ENCODE assay signal across 8 cellular contexts in genomic region chr7:122528879-122529481, GRCh38.
DNase-seq lines count a peak whose midpoint lies in the region; ATAC-seq, FAIRE-seq and TF ChIP-seq lines count a peak whose summit lies in the region.

No MANE protein-coding gene starts in this region.

- no TSS peak for BruUV-seq in HCT116 (replicated peaks; lab: Mats Ljungman, UMichigan)

- no peak overlapping the region for H3K4me2 ChIP-seq in HCT116 (ENCODE audit: low read length)
- H3K4me2 ChIP-seq in H1 (ENCODE audit: insufficient read depth in 1 of 2, low read depth in 2 of 2, low read length in 2 of 2), result no peak overlapping the region
- no peak overlapping the region for H3K4me2 ChIP-seq in neuronal stem cell (ENCODE audit: insufficient read depth, low read length, poor library complexity, severe bottlenecking)

- RAD21 ChIA-PET in HCT116 (lab: Charles Lee; ENCODE audit: low non-redundant PET in 1 of 2, low total read pairs in 2 of 2, uncharacterized antibody in 2 of 2, unreplicated experiment in 2 of 2), result no interaction called here

- H3K56ac ChIP-seq in H1 (replicated peaks; ENCODE audit: insufficient read length, low read depth, low read length), result no peak overlapping the region

- H3K9ac ChIP-seq in HCT116 (ENCODE audit: low read length) (no peak overlapping the region), H1 (replicated peaks in 1 of 4; ENCODE audit: extremely low read depth in 1 of 4, low read depth in 3 of 4, low read length in 3 of 4) (no peak overlapping the region), neuronal stem cell (ENCODE audit: low read depth, low read length, poor library complexity) (no peak overlapping the region)

- H4K20me1 ChIP-seq in HCT116 (ENCODE audit: insufficient read depth) (no peaks in the 10 kb centered on the region), H1 (replicated peaks in 1 of 2; ENCODE audit: control insufficient read depth in 1 of 2, insufficient read depth in 2 of 2, low read length in 2 of 2) (no peaks in the 10 kb centered on the region)

- H3K23ac ChIP-seq in H1 (ENCODE audit: insufficient read length) (no peak overlapping the region), neuronal stem cell (ENCODE audit: low read depth, low read length, poor library complexity) (no peak overlapping the region)

- H2BK15ac ChIP-seq in H1 (ENCODE audit: low read length) (no peak overlapping the region), neuronal stem cell (ENCODE audit: low read length) (no peak overlapping the region)

- H2BK12ac ChIP-seq in H1 (ENCODE audit: low read depth, low read length) (no peak overlapping the region), neuronal stem cell (ENCODE audit: low read length) (no peak overlapping the region)

- 55% methylated on average over 3 of the region's 3 CpGs; no CpG with 5 or more reads in 1 of the 2 experiments for WGBS in H1 (ENCODE audit: extremely low coverage in 1 of 2, insufficient coverage in 1 of 2, insufficient read length in 1 of 2, insufficient replicate concordance in 2 of 2, low coverage in 1 of 2, low lambda C conversion rate in 2 of 2, missing lambda C conversion rate in 1 of 2), 2 experiments
- WGBS in neuronal stem cell (ENCODE audit: extremely low coverage in 2 of 2, insufficient read length in 2 of 2, insufficient replicate concordance in 1 of 2), 2 donors, result no CpG with 5 or more reads among the region's 3 CpGs

- H3K9me2 ChIP-seq in HCT116 (ENCODE audit: insufficient read depth), result no peaks in the 10 kb centered on the region

- H3K4me3 ChIP-seq in HCT116 (replicated peaks in 1 of 2; ENCODE audit: low read depth in 1 of 2, low read length in 2 of 2) (no peak overlapping the region), H1 (ENCODE audit: extremely low read depth in 1 of 4, insufficient read depth in 2 of 4, low read depth in 3 of 4, low read length in 4 of 4) (no peak overlapping the region), neuronal stem cell (ENCODE audit: low read length in 2 of 2) (no peak overlapping the region)

- H3K9me3 ChIP-seq in HCT116 (ENCODE audit: control insufficient read depth in 1 of 2, insufficient read depth in 1 of 2, low read depth in 1 of 2, low read length in 2 of 2) (no peaks in the 10 kb centered on the region), H1 (ENCODE audit: insufficient read depth in 2 of 2, low read depth in 1 of 2, low read length in 1 of 2) (no peaks in the 10 kb centered on the region), neuronal stem cell (replicated peaks in 1 of 2; ENCODE audit: control insufficient read depth in 2 of 2, insufficient read depth in 1 of 2, low read depth in 1 of 2, low read length in 2 of 2) (no peaks in the 10 kb centered on the region)

- peak; percentile 61 for DNase-seq in Ammon's horn (ENCODE audit: low spot score)
- DNase-seq in HCT116 (ENCODE audit: low read depth, low spot score), result peak; percentile 39
- DNase-seq in NCI-H82 (lab: John Stamatoyannopoulos, UW), result peak; percentile 81
- no peak for DNase-seq in H1 (ENCODE audit: low read depth in 1 of 2, low spot score in 2 of 2)
- peak; percentile 39 for DNase-seq in neuronal stem cell (ENCODE audit: low spot score)
- DNase-seq in stimulated activated CD4-positive, alpha-beta T cell treated with anti-CD3 and anti-CD28 coated beads, Interleukin-15, amount 100 ng/mL, for 24 hours, result no peak
- no peak for DNase-seq in COLO668 (lab: John Stamatoyannopoulos, UW; ENCODE audit: unreplicated experiment)
- no peak for DNase-seq in NCI-H128 (lab: John Stamatoyannopoulos, UW; ENCODE audit: unreplicated experiment)

- H3K4ac ChIP-seq in H1 (replicated peaks; ENCODE audit: insufficient read length, low read depth, low read length), result no peak overlapping the region
- no peak overlapping the region for H3K4ac ChIP-seq in neuronal stem cell (ENCODE audit: low read length)

- no peak overlapping the region for H3K14ac ChIP-seq in H1 (ENCODE audit: insufficient read length)
- no peak overlapping the region for H3K14ac ChIP-seq in neuronal stem cell (ENCODE audit: low read length)

- POLR2A ChIA-PET in HCT116 (lab: Charles Lee), result no interaction called here
- POLR2A ChIA-PET in H1 (lab: Charles Lee; ENCODE audit: partially characterized antibody), result interaction anchor here (1.1 kb wide), 1 partner anchor 392 kb away, joined by 3 read pairs; no protein-coding TSS in a partner anchor

- no peak for TF ChIP-seq EP300 in H1 (IDR thresholded peaks at IDR 0.05; ENCODE audit: borderline replicate concordance in 1 of 2, low read depth in 2 of 2, low read length in 2 of 2)

- no peak overlapping the region for H2BK120ac ChIP-seq in H1 (replicated peaks; ENCODE audit: low read depth, low read length)
- H2BK120ac ChIP-seq in neuronal stem cell (ENCODE audit: low read depth, low read length), result no peak overlapping the region

- no peak overlapping the region for H3K27ac ChIP-seq in HCT116 (ENCODE audit: low read depth, low read length)
- no peak overlapping the region for H3K27ac ChIP-seq in H1 (ENCODE audit: low read depth, low read length)
- no peak overlapping the region for H3K27ac ChIP-seq in neuronal stem cell (replicated peaks; ENCODE audit: low read length)

- no peaks in the 10 kb centered on the region for H3K36me3 ChIP-seq in HCT116 (ENCODE audit: control insufficient read depth in 1 of 2, insufficient read depth in 2 of 2, low read length in 2 of 2)
- H3K36me3 ChIP-seq in H1 (ENCODE audit: control insufficient read depth in 2 of 4, insufficient read depth in 4 of 4, low read length in 3 of 4), result no peaks in the 10 kb centered on the region
- H3K36me3 ChIP-seq in neuronal stem cell (replicated peaks in 1 of 2; ENCODE audit: control insufficient read depth in 2 of 2, insufficient read depth in 2 of 2, low read length in 2 of 2), result no peaks in the 10 kb centered on the region

- H4K8ac ChIP-seq in H1 (ENCODE audit: extremely low read depth, insufficient read depth, low read length), result no peak overlapping the region
- no peak overlapping the region for H4K8ac ChIP-seq in neuronal stem cell (ENCODE audit: low read depth, low read length)

- CTCF ChIA-PET in HCT116 (lab: Charles Lee) (interaction anchor here (1.1 to 2.9 kb wide), 3 partner anchors 9 to 309 kb away, joined by 3 to 23 read pairs (median 11); no protein-coding TSS in a partner anchor), H1 (lab: Charles Lee; ENCODE audit: partially characterized antibody) (interaction anchor here (0.6 to 8.3 kb wide), 26 partner anchors 15 to 373 kb away, joined by 3 to 88 read pairs (median 4); no protein-coding TSS in a partner anchor)

- H2AK5ac ChIP-seq in H1 (ENCODE audit: low read depth, low read length) (no peak overlapping the region), neuronal stem cell (ENCODE audit: low read depth, low read length) (no peak overlapping the region)

- ATAC-seq in HCT116, result no peak

- H3K79me2 ChIP-seq in HCT116 (ENCODE audit: insufficient read depth, low read length), result no peaks in the 10 kb centered on the region
- no peaks in the 10 kb centered on the region for H3K79me2 ChIP-seq in H1 (ENCODE audit: control insufficient read depth in 1 of 2, insufficient read depth in 2 of 2, low read length in 2 of 2)

- no peaks in the 10 kb centered on the region; the same call in 1 of the 2 replicates for H3K23me2 ChIP-seq in H1 (ENCODE audit: low read depth, low read length)

- no peak overlapping the region for H2AFZ ChIP-seq in HCT116 (ENCODE audit: low read depth, low read length, poor library complexity, severe bottlenecking)
- H2AFZ ChIP-seq in H1 (ENCODE audit: low read length), result no peak overlapping the region
- no peak overlapping the region for H2AFZ ChIP-seq in neuronal stem cell (ENCODE audit: low read length)

- no peak overlapping the region for H4K5ac ChIP-seq in H1 (ENCODE audit: insufficient read length, low read depth, low read length)

- H3K18ac ChIP-seq in H1 (ENCODE audit: extremely low read depth, low read length), result no peak overlapping the region
- H3K18ac ChIP-seq in neuronal stem cell (ENCODE audit: low read length), result no peak overlapping the region

- intact Hi-C loops in HCT116 (cut with micrococcal nuclease), result loop anchor here (1.0 kb wide), 3 partner anchors 310 to 515 kb away; no protein-coding TSS in a partner anchor

- TF ChIP-seq CTCF in HCT116 (IDR thresholded peaks at IDR 0.05 in 2 of 3, conservative IDR thresholded peaks at IDR 0.05 in 1 of 3; ENCODE audit: borderline replicate concordance in 1 of 3, insufficient read depth in 1 of 3, low read depth in 2 of 3, low read length in 2 of 3), result peak; percentile 28 to 64 (median 60); a peak in 5 of 6 replicates
- TF ChIP-seq CTCF in H1 (IDR thresholded peaks at IDR 0.05; ENCODE audit: control extremely low read depth in 1 of 3, insufficient read depth in 1 of 3, low read depth in 1 of 3, low read length in 3 of 3), result peak in 2 of 3 experiments; percentile 21 to 23; a peak in 2 of 4 replicates

- no peaks in the 10 kb centered on the region for H3K4me1 ChIP-seq in HCT116 (ENCODE audit: control insufficient read depth in 1 of 2, insufficient read depth in 2 of 2, low read length in 2 of 2)
- no peaks in the 10 kb centered on the region for H3K4me1 ChIP-seq in H1 (replicated peaks in 1 of 4; ENCODE audit: control insufficient read depth in 3 of 4, insufficient read depth in 4 of 4, low read length in 3 of 4)
- H3K4me1 ChIP-seq in neuronal stem cell (ENCODE audit: control insufficient read depth in 2 of 2, insufficient read depth in 1 of 2, low read depth in 1 of 2, low read length in 2 of 2), result peaks cover 1 to 6% of the 10 kb centered on the region in 2 donors

- no peak for TF ChIP-seq POLR2A in HCT116 (IDR thresholded peaks at IDR 0.05; ENCODE audit: borderline replicate concordance, extremely low read depth, insufficient read depth, insufficient read length)
- no peak for TF ChIP-seq POLR2A in H1 (IDR thresholded peaks at IDR 0.05; ENCODE audit: control extremely low read depth in 1 of 2, low read depth in 2 of 2, low read length in 2 of 2)

- H2BK5ac ChIP-seq in H1 (ENCODE audit: low read depth, low read length) (no peak overlapping the region), neuronal stem cell (ENCODE audit: low read length) (no peak overlapping the region)

- no peaks in the 10 kb centered on the region for H3K27me3 ChIP-seq in HCT116 (ENCODE audit: insufficient read depth, low read length)
- H3K27me3 ChIP-seq in H1 (replicated peaks in 1 of 4; ENCODE audit: control insufficient read depth in 3 of 4, extremely low read depth in 1 of 4, insufficient read depth in 3 of 4, low read length in 3 of 4), result no peaks in the 10 kb centered on the region
- H3K27me3 ChIP-seq in neuronal stem cell (ENCODE audit: control insufficient read depth in 3 of 3, insufficient read depth in 3 of 3, low read depth in 1 of 3, low read length in 3 of 3), result no peaks in the 10 kb centered on the region

- H4K91ac ChIP-seq in H1 (replicated peaks; ENCODE audit: insufficient read length, low read length), result no peak overlapping the region
- H4K91ac ChIP-seq in neuronal stem cell (ENCODE audit: low read depth, low read length, poor library complexity), result no peak overlapping the region

- TF ChIP-seq RAD21 in HCT116 (IDR thresholded peaks at IDR 0.05; ENCODE audit: low read depth) (peak; percentile 72), H1 (IDR thresholded peaks at IDR 0.05 in 1 of 2, conservative IDR thresholded peaks at IDR 0.05 in 1 of 2; ENCODE audit: low read depth in 2 of 2, low read length in 2 of 2) (peak; percentile 52 to 71)

- H3K79me1 ChIP-seq in H1 (ENCODE audit: low read depth, low read length) (no peaks in the 10 kb centered on the region), neuronal stem cell (ENCODE audit: low read depth, low read length) (no peaks in the 10 kb centered on the region)

- H2BK20ac ChIP-seq in H1 (ENCODE audit: low read length), result no peak overlapping the region

- no peak for FAIRE-seq in H1 (lab: Jason Lieb, UNC)

Comparison
In these comparisons a context has a peak if more than half of its experiments do, and no peak if none do; other contexts are left out.
1. DNase-seq: peak in Ammon's horn (single experiment), HCT116 (single experiment), NCI-H82 (single experiment) and neuronal stem cell (single experiment); none in H1 (0 of 2), stimulated activated CD4-positive, alpha-beta T cell treated with anti-CD3 and anti-CD28 coated beads, Interleukin-15, amount 100 ng/mL, for 24 hours (single experiment), COLO668 (single experiment) and NCI-H128 (single experiment).